Comparison of ENCODE assay signal across 1 cellular context in genomic region chr2:27093430-27094352, GRCh38.
TF ChIP-seq lines count a peak whose summit lies in the region.

No MANE protein-coding gene starts in this region.

TF ChIP-seq in HepG2, 621 proteins besides CTCF, POLR2A, EP300 and RAD21 (continued from another document and continues in another):
- peak; percentile 26; the same call in 1 of the 2 replicates for TF ChIP-seq BRF2 (CRISPR knock-in tag; IDR thresholded peaks at IDR 0.05)
- peak; percentile 89 for TF ChIP-seq MAX (IDR thresholded peaks at IDR 0.05)
- TF ChIP-seq PRDM15 (CRISPR knock-in tag; IDR thresholded peaks at IDR 0.05): no peak
- TF ChIP-seq PLRG1 (conservative IDR thresholded peaks at IDR 0.05): no peak
- peak; percentile 94 for TF ChIP-seq GFI1 (CRISPR knock-in tag; IDR thresholded peaks at IDR 0.05; ENCODE audit: borderline replicate concordance)
- TF ChIP-seq ATF6 (CRISPR knock-in tag; conservative IDR thresholded peaks at IDR 0.05): no peak
- TF ChIP-seq ZNF138 (CRISPR knock-in tag; IDR thresholded peaks at IDR 0.05; ENCODE audit: low read depth): peak; percentile 78; the same call in 1 of the 2 replicates
- no peak for TF ChIP-seq ZNF703 (CRISPR knock-in tag; IDR thresholded peaks at IDR 0.05; ENCODE audit: borderline replicate concordance)
- TF ChIP-seq ZNF382 (CRISPR knock-in tag; IDR thresholded peaks at IDR 0.05; ENCODE audit: borderline replicate concordance): no peak
- TF ChIP-seq RORA (CRISPR knock-in tag; IDR thresholded peaks at IDR 0.05): no peak
- TF ChIP-seq ZNF281 (CRISPR knock-in tag; IDR thresholded peaks at IDR 0.05; ENCODE audit: borderline replicate concordance): peak; percentile 55; the same call in 1 of the 2 replicates
- peak; percentile 92 for TF ChIP-seq POLR2AphosphoS5 (IDR thresholded peaks at IDR 0.05; ENCODE audit: low read depth, low read length)
- 0 out of 2 replicates have a peak, but pooled peaks have one; percentile 7 for TF ChIP-seq BORCS8-MEF2B (CRISPR knock-in tag; IDR thresholded peaks at IDR 0.05)
- peak; percentile 63; the same call in 1 of the 2 replicates for TF ChIP-seq ZMYM4 (CRISPR knock-in tag; IDR thresholded peaks at IDR 0.05)
- no peak for TF ChIP-seq LBX2 (CRISPR knock-in tag; IDR thresholded peaks at IDR 0.05; ENCODE audit: borderline replicate concordance)
- peak; percentile 82 for TF ChIP-seq ERF (CRISPR knock-in tag; IDR thresholded peaks at IDR 0.05)
- no peak for TF ChIP-seq ISX (CRISPR knock-in tag; conservative IDR thresholded peaks at IDR 0.05)
- TF ChIP-seq HOXA3 (CRISPR knock-in tag; IDR thresholded peaks at IDR 0.05): peak; percentile 68; the same call in 1 of the 2 replicates
- no peak; the same call in 1 of the 2 replicates for TF ChIP-seq HMGXB3 (CRISPR knock-in tag; IDR thresholded peaks at IDR 0.05; ENCODE audit: borderline replicate concordance)
- peak; percentile 75; the same call in 1 of the 2 replicates for TF ChIP-seq TOE1 (CRISPR knock-in tag; IDR thresholded peaks at IDR 0.05)
- TF ChIP-seq CEBPB (IDR thresholded peaks at IDR 0.05; ENCODE audit: borderline replicate concordance, low read depth, low read length): no peak
- TF ChIP-seq SRSF9 (IDR thresholded peaks at IDR 0.05; ENCODE audit: borderline replicate concordance, insufficient read depth, low read depth, low read length, poor library complexity, severe bottlenecking): no peak
- TF ChIP-seq BCL3 (CRISPR knock-in tag; IDR thresholded peaks at IDR 0.05): peak; percentile 82; the same call in 1 of the 2 replicates
- TF ChIP-seq NFRKB (IDR thresholded peaks at IDR 0.05): no peak
- peak; percentile 60; the same call in 1 of the 2 replicates for TF ChIP-seq ZFP36L1 (CRISPR knock-in tag; IDR thresholded peaks at IDR 0.05)
- no peak for TF ChIP-seq YY1 (IDR thresholded peaks at IDR 0.05; ENCODE audit: insufficient read depth, insufficient replicate concordance, low read depth, low read length)
- TF ChIP-seq POLR2AphosphoS2 (IDR thresholded peaks at IDR 0.05; ENCODE audit: low read depth, low read length): no peak
- TF ChIP-seq NBN (conservative IDR thresholded peaks at IDR 0.05): no peak
- peak; percentile 66 for TF ChIP-seq TGIF2 (CRISPR knock-in tag; IDR thresholded peaks at IDR 0.05)
- TF ChIP-seq GTF3A (CRISPR knock-in tag; conservative IDR thresholded peaks at IDR 0.05): no peak; the same call in 1 of the 2 replicates
- TF ChIP-seq ZSCAN31 (CRISPR knock-in tag; IDR thresholded peaks at IDR 0.05; ENCODE audit: low read depth): no peak; the same call in 1 of the 2 replicates
- TF ChIP-seq ZNF503 (CRISPR knock-in tag; IDR thresholded peaks at IDR 0.05): peak; percentile 56; the same call in 1 of the 2 replicates
- peak; percentile 78 for TF ChIP-seq SP4 (CRISPR knock-in tag; IDR thresholded peaks at IDR 0.05)
- peak; percentile 32; the same call in 1 of the 2 replicates for TF ChIP-seq ZNF543 (CRISPR knock-in tag; IDR thresholded peaks at IDR 0.05)
- no peak; the same call in none of the 2 replicates for TF ChIP-seq HBP1 (CRISPR knock-in tag; IDR thresholded peaks at IDR 0.05; ENCODE audit: low read depth)
- TF ChIP-seq CREB1 (IDR thresholded peaks at IDR 0.05): no peak
- no peak for TF ChIP-seq CREB1 (CRISPR knock-in tag; IDR thresholded peaks at IDR 0.05)
- TF ChIP-seq ELF4 (CRISPR knock-in tag; IDR thresholded peaks at IDR 0.05; ENCODE audit: borderline replicate concordance): no peak
